In genomic region chr7:146864644-146865043, GRCh38 we compare ENCODE assay signal across 15 cellular contexts.
"Had no signal": no experiment of that assay in that cellular context is flagged by ENCODE, and none has a peak within 500 bp of the region (broad histone marks: within the 10 kb centered on the region; RNA-seq: fewer than 3 reads in every experiment).

No MANE protein-coding gene starts in this region.

- DNase-seq: activated CD4-positive, alpha-beta T cell treated with anti-CD3 and anti-CD28 coated beads, Interleukin-2, amount 50 U/mL, for 1 hour; activated CD8-positive, alpha-beta memory T cell treated with anti-CD3 and anti-CD28 coated beads for 24 hours; anterior cingulate cortex; brain microvascular endothelial cell; esophagus squamous epithelium; hypothalamus; occipital lobe; stimulated activated CD4-positive, alpha-beta T cell treated with anti-CD3 and anti-CD28 coated beads, Interleukin-2, amount 100 ng/mL, for 48 hours; stimulated activated naive B cell treated with anti-CD40 and anti-IgM and Interleukin-4, amounts not matched to agents 10 μg/mL and 1 μg/mL and 100 μg/mL, for 72 hours; thyroid gland had no signal

- H3K27me3 Mint-ChIP-seq: central memory CD8-positive, alpha-beta T cell; stimulated activated naive B cell treated with anti-CD40 and anti-IgM and Interleukin-4, amounts not matched to agents 10 μg/mL and 1 μg/mL and 100 μg/mL, for 72 hours had no signal

- H3K9me3 ChIP-seq: thyroid gland had no signal

- H3K4me1 Mint-ChIP-seq: central memory CD8-positive, alpha-beta T cell; stimulated activated naive B cell treated with anti-CD40 and anti-IgM and Interleukin-4, amounts not matched to agents 10 μg/mL and 1 μg/mL and 100 μg/mL, for 72 hours had no signal

- H3K4me3 Mint-ChIP-seq: activated T-helper 1 cell treated with anti-CD3 and anti-CD28 coated beads, Interleukin-12 subunit alpha, Interleukin-12 subunit beta, Interleukin-2, Interleukin-4 antibody, amounts not matched to agents 30 ng/mL and 10 ng/mL and 1 ng/mL, durations not matched to agents 14 hours and 24 hours and 36 hours; central memory CD8-positive, alpha-beta T cell; nephron; stimulated activated naive B cell treated with anti-CD40 and anti-IgM and Interleukin-4, amounts not matched to agents 10 μg/mL and 1 μg/mL and 100 μg/mL, for 72 hours had no signal

- H3K36me3 Mint-ChIP-seq: stimulated activated naive B cell treated with anti-CD40 and anti-IgM and Interleukin-4, amounts not matched to agents 10 μg/mL and 1 μg/mL and 100 μg/mL, for 72 hours had no signal

- H3K36me3 ChIP-seq: brain microvascular endothelial cell, esophagus squamous epithelium, thyroid gland had no signal

- H3K4me3 ChIP-seq: coronary artery, esophagus squamous epithelium, thyroid gland had no signal

- H3K27ac Mint-ChIP-seq: activated T-helper 1 cell treated with anti-CD3 and anti-CD28 coated beads, Interleukin-12 subunit alpha, Interleukin-12 subunit beta, Interleukin-2, Interleukin-4 antibody, amounts not matched to agents 30 ng/mL and 10 ng/mL and 1 ng/mL, durations not matched to agents 14 hours and 24 hours and 36 hours; nephron; stimulated activated naive B cell treated with anti-CD40 and anti-IgM and Interleukin-4, amounts not matched to agents 10 μg/mL and 1 μg/mL and 100 μg/mL, for 72 hours had no signal

- ATAC-seq: activated CD4-positive, CD25-positive, alpha-beta regulatory T cell treated with anti-CD3 and anti-CD28 coated beads, Interleukin-2, amount 50 U/mL, for 24 hours; stimulated activated naive B cell treated with anti-CD40 and anti-IgM and Interleukin-4, amounts not matched to agents 10 μg/mL and 1 μg/mL and 100 μg/mL, for 72 hours had no signal

- H3K27me3 ChIP-seq: brain microvascular endothelial cell, esophagus squamous epithelium, thyroid gland had no signal

- H3K27ac ChIP-seq: brain microvascular endothelial cell, coronary artery, esophagus squamous epithelium, thyroid gland had no signal

- H3K4me1 ChIP-seq: esophagus squamous epithelium, thyroid gland had no signal
